Comparison of ENCODE assay signal across 2 cellular contexts in the genomic region with DNA sequence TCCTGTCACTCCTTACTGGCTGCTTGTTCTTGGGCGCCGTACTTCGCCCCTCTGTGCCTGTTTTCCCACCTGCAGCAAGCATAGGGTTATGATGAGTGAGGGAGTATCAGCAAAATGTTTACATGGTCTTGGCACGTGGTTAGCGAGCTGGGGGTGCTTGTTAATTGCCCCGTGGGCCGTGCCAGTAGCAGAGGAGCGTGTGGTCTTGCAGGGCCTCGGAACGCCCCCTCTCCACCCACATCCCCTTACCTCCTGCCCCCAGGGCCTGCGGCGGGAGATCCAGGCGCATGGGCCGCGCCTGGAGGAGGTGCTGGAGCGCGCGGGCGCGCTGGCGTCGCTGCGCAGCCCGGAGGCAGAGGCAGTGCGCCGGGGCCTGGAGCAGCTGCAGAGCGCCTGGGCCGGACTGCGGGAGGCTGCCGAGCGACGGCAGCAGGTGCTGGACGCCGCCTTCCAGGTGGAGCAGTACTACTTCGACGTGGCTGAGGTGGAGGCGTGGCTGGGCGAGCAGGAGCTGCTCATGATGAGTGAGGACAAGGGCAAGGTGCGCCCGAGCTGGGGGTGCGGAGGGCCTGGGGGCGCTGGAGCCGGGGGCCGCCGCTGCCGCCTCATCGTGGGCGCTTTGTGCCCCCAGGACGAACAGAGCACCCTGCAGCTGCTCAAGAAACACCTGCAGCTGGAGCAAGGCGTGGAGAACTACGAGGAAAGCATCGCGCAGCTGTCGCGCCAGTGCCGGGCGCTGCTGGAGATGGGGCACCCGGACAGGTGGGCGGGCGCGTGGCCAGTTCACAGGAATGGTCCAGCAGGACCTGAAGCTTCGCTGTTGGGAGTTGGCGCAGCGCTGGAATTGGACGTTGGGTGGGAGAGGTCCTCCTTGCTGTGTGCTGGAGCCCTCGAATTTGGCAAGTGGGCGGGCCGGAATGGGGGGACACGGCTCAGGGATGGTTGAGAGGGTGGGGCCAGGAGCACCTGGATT.
A peak's percentile ranks its signal among the peaks of the same experiment; 100 is the strongest.
TF ChIP-seq lines count a peak whose summit lies in the region.

No MANE protein-coding gene starts in this region.

TF ChIP-seq in HepG2, 621 proteins besides CTCF, POLR2A, EP300 and RAD21:
- TF ChIP-seq, protein P1, sequence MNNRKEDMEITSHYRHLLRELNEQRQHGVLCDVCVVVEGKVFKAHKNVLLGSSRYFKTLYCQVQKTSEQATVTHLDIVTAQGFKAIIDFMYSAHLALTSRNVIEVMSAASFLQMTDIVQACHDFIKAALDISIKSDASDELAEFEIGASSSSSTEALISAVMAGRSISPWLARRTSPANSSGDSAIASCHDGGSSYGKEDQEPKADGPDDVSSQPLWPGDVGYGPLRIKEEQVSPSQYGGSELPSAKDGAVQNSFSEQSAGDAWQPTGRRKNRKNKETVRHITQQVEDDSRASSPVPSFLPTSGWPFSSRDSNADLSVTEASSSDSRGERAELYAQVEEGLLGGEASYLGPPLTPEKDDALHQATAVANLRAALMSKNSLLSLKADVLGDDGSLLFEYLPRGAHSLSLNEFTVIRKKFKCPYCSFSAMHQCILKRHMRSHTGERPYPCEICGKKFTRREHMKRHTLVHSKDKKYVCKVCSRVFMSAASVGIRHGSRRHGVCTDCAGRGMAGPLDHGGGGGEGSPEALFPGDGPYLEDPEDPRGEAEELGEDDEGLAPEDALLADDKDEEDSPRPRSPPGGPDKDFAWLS (CRISPR knock-in tag; IDR thresholded peaks at IDR 0.05; ENCODE audit: borderline replicate concordance): no peak
- TF ChIP-seq HNRNPK (IDR thresholded peaks at IDR 0.05; ENCODE audit: low read depth, low read length, poor library complexity, severe bottlenecking) (no peak), HCFC1 (IDR thresholded peaks at IDR 0.05; ENCODE audit: low read depth, low read length) (no peak), TCF7L2 (IDR thresholded peaks at IDR 0.05; ENCODE audit: low read depth, low read length) (no peak), ZNF749 (CRISPR knock-in tag; IDR thresholded peaks at IDR 0.05; ENCODE audit: borderline replicate concordance) (no peak)
TF ChIP-seq in HepG2: peak in this region for 0.

TF ChIP-seq in K562, 482 proteins besides CTCF, POLR2A, EP300 and RAD21:
- TF ChIP-seq ZNF347 (CRISPR knock-in tag; IDR thresholded peaks at IDR 0.05; ENCODE audit: low read depth) (no peak), ZNF644 (tag; IDR thresholded peaks at IDR 0.05; ENCODE audit: low read depth) (no peak), U2AF1 (optimal IDR thresholded peaks at IDR 0.05; ENCODE audit: low read depth, low read length) (no peak), NRF1 (conservative IDR thresholded peaks at IDR 0.05 in 1 of 2, IDR thresholded peaks at IDR 0.05 in 1 of 2) (peak; percentile 59 to 61)
- TF ChIP-seq, protein P2, sequence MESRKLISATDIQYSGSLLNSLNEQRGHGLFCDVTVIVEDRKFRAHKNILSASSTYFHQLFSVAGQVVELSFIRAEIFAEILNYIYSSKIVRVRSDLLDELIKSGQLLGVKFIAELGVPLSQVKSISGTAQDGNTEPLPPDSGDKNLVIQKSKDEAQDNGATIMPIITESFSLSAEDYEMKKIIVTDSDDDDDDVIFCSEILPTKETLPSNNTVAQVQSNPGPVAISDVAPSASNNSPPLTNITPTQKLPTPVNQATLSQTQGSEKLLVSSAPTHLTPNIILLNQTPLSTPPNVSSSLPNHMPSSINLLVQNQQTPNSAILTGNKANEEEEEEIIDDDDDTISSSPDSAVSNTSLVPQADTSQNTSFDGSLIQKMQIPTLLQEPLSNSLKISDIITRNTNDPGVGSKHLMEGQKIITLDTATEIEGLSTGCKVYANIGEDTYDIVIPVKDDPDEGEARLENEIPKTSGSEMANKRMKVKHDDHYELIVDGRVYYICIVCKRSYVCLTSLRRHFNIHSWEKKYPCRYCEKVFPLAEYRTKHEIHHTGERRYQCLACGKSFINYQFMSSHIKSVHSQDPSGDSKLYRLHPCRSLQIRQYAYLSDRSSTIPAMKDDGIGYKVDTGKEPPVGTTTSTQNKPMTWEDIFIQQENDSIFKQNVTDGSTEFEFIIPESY (CRISPR knock-in tag; IDR thresholded peaks at IDR 0.05): peak; percentile 82
- TF ChIP-seq, protein P3, sequence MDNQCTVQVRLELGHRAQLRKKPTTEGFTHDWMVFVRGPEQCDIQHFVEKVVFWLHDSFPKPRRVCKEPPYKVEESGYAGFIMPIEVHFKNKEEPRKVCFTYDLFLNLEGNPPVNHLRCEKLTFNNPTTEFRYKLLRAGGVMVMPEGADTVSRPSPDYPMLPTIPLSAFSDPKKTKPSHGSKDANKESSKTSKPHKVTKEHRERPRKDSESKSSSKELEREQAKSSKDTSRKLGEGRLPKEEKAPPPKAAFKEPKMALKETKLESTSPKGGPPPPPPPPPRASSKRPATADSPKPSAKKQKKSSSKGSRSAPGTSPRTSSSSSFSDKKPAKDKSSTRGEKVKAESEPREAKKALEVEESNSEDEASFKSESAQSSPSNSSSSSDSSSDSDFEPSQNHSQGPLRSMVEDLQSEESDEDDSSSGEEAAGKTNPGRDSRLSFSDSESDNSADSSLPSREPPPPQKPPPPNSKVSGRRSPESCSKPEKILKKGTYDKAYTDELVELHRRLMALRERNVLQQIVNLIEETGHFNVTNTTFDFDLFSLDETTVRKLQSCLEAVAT (IDR thresholded peaks at IDR 0.05): no peak
TF ChIP-seq in K562: peak in this region for 2.
